ENCODE assay signal across 9 cellular contexts in genomic region chr18:79857082-79857661, GRCh38. TPM values are rescaled to one million over a fixed set of nuclear protein-coding genes. Genes with fewer than 3 reads are reported as not detected.
A peak's percentile ranks its signal among the peaks of the same experiment; 100 is the strongest.
DNase-seq lines count a peak whose midpoint lies in the region; ATAC-seq and TF ChIP-seq lines count a peak whose summit lies in the region.
"Had no signal": no experiment of that assay in that cellular context is flagged by ENCODE, and none has a peak within 500 bp of the region (broad histone marks: within the 10 kb centered on the region; RNA-seq: fewer than 3 reads in every experiment).

No MANE protein-coding gene starts in this region.

- CTCF ChIA-PET in Caco-2 (lab: Charles Lee): no interaction called here

- intact Hi-C loops in Caco-2 (cut with micrococcal nuclease; ENCODE audit: unreplicated experiment): no loop called here

- POLR2A ChIA-PET in Caco-2 (lab: Charles Lee): no interaction called here

- H3K9me3 Mint-ChIP-seq in Caco-2 (ENCODE audit: unreplicated experiment) (peaks cover 10% of the 10 kb centered on the region), mesothelial cell of epicardium (peaks cover 15% of the 10 kb centered on the region)

- peaks cover 7% of the 10 kb centered on the region for H3K27me3 Mint-ChIP-seq in Caco-2 (ENCODE audit: insufficient read depth, unreplicated experiment)
- H3K27me3 Mint-ChIP-seq in mesothelial cell of epicardium (ENCODE audit: low read depth): peaks cover 26% of the 10 kb centered on the region

- no peaks in the 10 kb centered on the region for H3K36me3 ChIP-seq in Caco-2 (ENCODE audit: control insufficient read depth, insufficient read depth, low read length)

- H3K4me1 ChIP-seq in Caco-2: no peaks in the 10 kb centered on the region

- H3K9me3 ChIP-seq in Caco-2: no peaks in the 10 kb centered on the region

- H3K4me3 Mint-ChIP-seq in Caco-2 (ENCODE audit: unreplicated experiment) (peak overlapping the region; percentile 1), mesothelial cell of epicardium (peak overlapping the region; percentile 49)

- no peak overlapping the region for H3K27ac Mint-ChIP-seq in Caco-2 (ENCODE audit: unreplicated experiment)
- peak overlapping the region; percentile 64 for H3K27ac Mint-ChIP-seq in mesothelial cell of epicardium

- BruUV-seq in Caco-2 (replicated peaks; lab: Mats Ljungman, UMichigan): no TSS peak

- no peak for ATAC-seq in GM18868 (IDR thresholded peaks at IDR 0.05; ENCODE audit: unreplicated experiment)
- ATAC-seq in GM21825 (IDR thresholded peaks at IDR 0.05; ENCODE audit: unreplicated experiment): no peak

- no peaks in the 10 kb centered on the region for H3K36me3 Mint-ChIP-seq in Caco-2 (ENCODE audit: insufficient read depth, unreplicated experiment)
- no peaks in the 10 kb centered on the region for H3K36me3 Mint-ChIP-seq in mesothelial cell of epicardium

- DNase-seq in Caco-2 (no peak), MV-4-11 (lab: John Stamatoyannopoulos, UW) (peak; percentile 38), caudate nucleus (lab: John Stamatoyannopoulos, UW) (peak in 2 of 61 donors; percentile 9 to 25), mesothelial cell of epicardium (ENCODE audit: low spot score in 2 of 2, unreplicated experiment in 2 of 2) (no peak), middle frontal gyrus (ENCODE audit: extremely low spot score, low spot score) (no peak)
- no peak for DNase-seq in activated CD4-positive, alpha-beta T cell treated with anti-CD3 and anti-CD28 coated beads, Interleukin-2, amount 50 U/mL, for 48 hours

- H3K4me1 Mint-ChIP-seq in Caco-2 (ENCODE audit: low read depth, unreplicated experiment) (no peaks in the 10 kb centered on the region), mesothelial cell of epicardium (peaks cover 18% of the 10 kb centered on the region)

- no peak overlapping the region for H3K4me3 ChIP-seq in Caco-2 (ENCODE audit: low read depth, low read length)
- H3K4me3 ChIP-seq: GM12878 had no signal

- peak overlapping the region; percentile 1 for H3K27ac ChIP-seq in caudate nucleus (ENCODE audit: low read depth, low read length)

- no peaks in the 10 kb centered on the region for H3K27me3 ChIP-seq in Caco-2 (replicated peaks; ENCODE audit: control insufficient read depth, insufficient read depth, low read length)

- TF ChIP-seq CTCF in Caco-2 (IDR thresholded peaks at IDR 0.05; ENCODE audit: insufficient read depth in 1 of 2, low read depth in 1 of 2, low read length in 1 of 2, severe bottlenecking in 1 of 2, unreplicated experiment in 1 of 2): no peak
- TF ChIP-seq CTCF in mesothelial cell of epicardium (IDR thresholded peaks at IDR 0.05; ENCODE audit: unreplicated experiment): no peak

RNA-seq across cellular contexts. Expression of gene KCNG2, which starts 59.4 kb away (rescaled TPM):
- not detected in 2 replicates for total RNA-seq in Caco-2 (2022)
- total RNA-seq in mesothelial cell of epicardium: 0.14 TPM in 1 of 3 replicates, not detected in the others
